ENCODE assay signal across 8 cellular contexts in genomic region chr5:131634996-131635754, GRCh38. TPM values are rescaled to one million over a fixed set of nuclear protein-coding genes. Genes with fewer than 3 reads are reported as not detected.
DNase-seq lines count a peak whose midpoint lies in the region; ATAC-seq, FAIRE-seq and TF ChIP-seq lines count a peak whose summit lies in the region.

Gene RAPGEF6, minus strand, starts transcription at chr5:131635229. Its CDS starts 199 bp downstream, at chr5:131635030.

- peaks cover 7% of the 10 kb centered on the region for H3K27me3 Mint-ChIP-seq in endothelial cell (ENCODE audit: unreplicated experiment)
- H3K27me3 Mint-ChIP-seq in mesothelial cell of epicardium (ENCODE audit: low read depth), result no peaks in the 10 kb centered on the region

- H4K20me1 ChIP-seq in OCI-LY3 (ENCODE audit: insufficient read depth, low read length), result peaks cover 28% of the 10 kb centered on the region

- H3K27me3 ChIP-seq in OCI-LY3 (ENCODE audit: low read depth, low read length), result no peaks in the 10 kb centered on the region

- H3K9ac ChIP-seq in OCI-LY3 (ENCODE audit: low read length), result peak within 1 kb of the TSS; percentile 98

- peaks cover 3% of the 10 kb centered on the region for H3K36me3 Mint-ChIP-seq in endothelial cell (ENCODE audit: low read depth, unreplicated experiment)
- no peaks in the 10 kb centered on the region for H3K36me3 Mint-ChIP-seq in mesothelial cell of epicardium

- DNase-seq in D721Med (ENCODE audit: insufficient read length, low spot score) (peak; percentile 40), HuH-7 (ENCODE audit: low spot score) (peak; percentile 59), endothelial cell (ENCODE audit: low spot score) (peak; percentile 86), mesothelial cell of epicardium (ENCODE audit: low spot score in 2 of 2, unreplicated experiment in 2 of 2) (peak; percentile 93 to 94)
- peak; percentile 96 for DNase-seq in activated CD8-positive, alpha-beta memory T cell treated with anti-CD3 and anti-CD28 coated beads, Interleukin-2, amount 50 U/mL, for 48 hours
- peak; percentile 94 to 95 for DNase-seq in stimulated activated CD8-positive, alpha-beta memory T cell treated with anti-CD3 and anti-CD28 coated beads, Interleukin-15, amount 100 ng/mL, for 48 hours (ENCODE audit: low read depth in 2 of 2)

- H3K4me3 Mint-ChIP-seq in endothelial cell (ENCODE audit: unreplicated experiment), result peak within 1 kb of the TSS; percentile 98
- peak within 1 kb of the TSS; percentile 96 for H3K4me3 Mint-ChIP-seq in mesothelial cell of epicardium

- peak within 1 kb of the TSS; percentile 70; the same call in 1 of the 2 replicates for H2AFZ ChIP-seq in OCI-LY3 (ENCODE audit: low read depth, low read length)

- ATAC-seq in GM21515 (IDR thresholded peaks at IDR 0.05; ENCODE audit: unreplicated experiment), result peak; percentile 87

- peaks cover 24% of the 10 kb centered on the region for H3K4me1 Mint-ChIP-seq in endothelial cell (ENCODE audit: unreplicated experiment)
- H3K4me1 Mint-ChIP-seq in mesothelial cell of epicardium, result peaks cover 16% of the 10 kb centered on the region

- peak; percentile 44 for FAIRE-seq in D721Med (lab: Jason Lieb, UNC)

- TF ChIP-seq CTCF in D721Med (IDR thresholded peaks at IDR 0.05; ENCODE audit: insufficient read depth, missing control alignments) (no peak), OCI-LY3 (IDR thresholded peaks at IDR 0.05; ENCODE audit: low read depth, low read length) (no peak), endothelial cell (IDR thresholded peaks at IDR 0.05; ENCODE audit: unreplicated experiment) (no peak), mesothelial cell of epicardium (IDR thresholded peaks at IDR 0.05; ENCODE audit: unreplicated experiment) (no peak)

- H3K79me2 ChIP-seq in OCI-LY3 (ENCODE audit: low read length), result peaks cover 49% of the 10 kb centered on the region

- no peaks in the 10 kb centered on the region for H3K9me3 ChIP-seq in OCI-LY3 (ENCODE audit: insufficient read depth, low read length)

- peak within 1 kb of the TSS; percentile 99 for H3K27ac ChIP-seq in OCI-LY3 (ENCODE audit: low read length)

- H3K4me1 ChIP-seq in OCI-LY3 (ENCODE audit: low read length), result peaks cover 20% of the 10 kb centered on the region

- H3K4me2 ChIP-seq in OCI-LY3 (ENCODE audit: low read length), result peak within 1 kb of the TSS; percentile 94

- H3K4me3 ChIP-seq in OCI-LY3 (ENCODE audit: low read length), result peak within 1 kb of the TSS; percentile 100

- H3K27ac Mint-ChIP-seq in endothelial cell (ENCODE audit: unreplicated experiment) (peak within 1 kb of the TSS; percentile 90), mesothelial cell of epicardium (peak within 1 kb of the TSS; percentile 99)

- H3K36me3 ChIP-seq in OCI-LY3 (replicated peaks; ENCODE audit: low read depth, low read length), result peaks cover 9% of the 10 kb centered on the region

- H3K9me3 Mint-ChIP-seq in endothelial cell (ENCODE audit: unreplicated experiment) (no peaks in the 10 kb centered on the region), mesothelial cell of epicardium (no peaks in the 10 kb centered on the region)

RNA-seq across cellular contexts. Expression of gene RAPGEF6, which starts in this region (rescaled TPM):
- 16.9 TPM for total RNA-seq in endothelial cell (ENCODE audit: unreplicated experiment)
- total RNA-seq in mesothelial cell of epicardium, result 26.7 to 29.7 TPM (median 29.0 TPM) in 3 replicates

Comparison
In these comparisons a context has a peak if more than half of its experiments do, and no peak if none do; other contexts are left out.
1. Peak in every context shown above with its lines: DNase-seq, ATAC-seq, H3K4me3 ChIP-seq and H3K27ac ChIP-seq.
2. DNase-seq: peak in every context shown above with its lines; median percentile 96 in activated CD8-positive, alpha-beta memory T cell treated with anti-CD3 and anti-CD28 coated beads, Interleukin-2, amount 50 U/mL, for 48 hours; 94 in stimulated activated CD8-positive, alpha-beta memory T cell treated with anti-CD3 and anti-CD28 coated beads, Interleukin-15, amount 100 ng/mL, for 48 hours; 94 in mesothelial cell of epicardium; 86 in endothelial cell; 59 in HuH-7; 40 in D721Med.